In genomic region chr3:122510878-122511481, GRCh38 we compare ENCODE assay signal across 1 cellular context.
TF ChIP-seq lines count a peak whose summit lies in the region.

No MANE protein-coding gene starts in this region.

TF ChIP-seq in IMR-90, 13 proteins besides CTCF, POLR2A, EP300 and RAD21 (continued from another document):
- TF ChIP-seq, protein P1, sequence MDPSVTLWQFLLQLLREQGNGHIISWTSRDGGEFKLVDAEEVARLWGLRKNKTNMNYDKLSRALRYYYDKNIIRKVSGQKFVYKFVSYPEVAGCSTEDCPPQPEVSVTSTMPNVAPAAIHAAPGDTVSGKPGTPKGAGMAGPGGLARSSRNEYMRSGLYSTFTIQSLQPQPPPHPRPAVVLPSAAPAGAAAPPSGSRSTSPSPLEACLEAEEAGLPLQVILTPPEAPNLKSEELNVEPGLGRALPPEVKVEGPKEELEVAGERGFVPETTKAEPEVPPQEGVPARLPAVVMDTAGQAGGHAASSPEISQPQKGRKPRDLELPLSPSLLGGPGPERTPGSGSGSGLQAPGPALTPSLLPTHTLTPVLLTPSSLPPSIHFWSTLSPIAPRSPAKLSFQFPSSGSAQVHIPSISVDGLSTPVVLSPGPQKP (IDR thresholded peaks at IDR 0.05; ENCODE audit: borderline replicate concordance, low read depth, low read length), result no peak
